8 cellular contexts compared by ENCODE assay signal in the genomic region with DNA sequence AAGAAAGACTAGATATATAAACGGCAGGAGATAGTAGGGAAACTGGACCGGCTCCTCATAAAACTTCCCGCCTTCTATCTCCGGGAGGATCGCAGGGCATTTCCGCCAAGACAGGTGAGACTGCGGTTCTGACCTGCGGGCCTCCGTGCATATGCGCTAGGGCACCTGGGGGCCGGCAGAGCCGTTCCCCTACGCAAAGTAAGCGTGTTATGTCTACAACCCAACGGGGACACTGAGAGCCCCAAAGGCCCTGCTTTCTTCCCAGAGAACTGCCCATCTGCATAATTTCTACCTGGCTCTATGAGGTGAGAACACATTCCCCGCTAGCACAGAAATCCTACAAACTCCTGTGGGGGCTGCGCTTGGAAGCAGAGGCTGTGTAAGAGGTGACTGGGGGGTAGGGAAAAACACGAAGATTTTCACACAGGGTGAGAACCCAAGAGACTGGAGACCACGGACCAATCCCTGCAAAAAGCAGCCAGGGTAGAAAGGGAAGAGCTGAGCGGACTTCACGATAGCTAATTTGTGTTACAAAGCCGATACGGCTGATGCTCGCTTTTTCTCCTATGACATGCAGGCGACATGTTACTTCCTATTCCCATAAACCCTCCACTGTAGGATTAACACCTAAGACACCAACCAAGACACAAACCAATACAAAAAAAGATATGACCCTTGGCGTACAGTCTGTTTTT. TPM values are rescaled to one million over a fixed set of nuclear protein-coding genes. Genes with fewer than 3 reads are reported as not detected.
DNase-seq lines count a peak whose midpoint lies in the region; ATAC-seq and TF ChIP-seq lines count a peak whose summit lies in the region.
"Not testable (repeated sequence)": the region's sequence is repeated elsewhere in the genome, so short reads cannot be mapped to it uniquely, and the experiment has no call there.

No MANE protein-coding gene starts in this region.

- H3K36me3 ChIP-seq in RWPE2 (ENCODE audit: low read depth); tibial nerve: not testable (repeated sequence)

- DNase-seq in GM12865 (ENCODE audit: low read depth) (peak; percentile 94), NAMALWA (ENCODE audit: low spot score) (peak; percentile 100), foreskin keratinocyte (peak; percentile 94 to 100), occipital lobe (lab: John Stamatoyannopoulos, UW) (peak; percentile 50)
- not testable (repeated sequence) for DNase-seq in RWPE2 (ENCODE audit: low spot score); tibial nerve (ENCODE audit: low spot score in 2 of 2)
- peak; percentile 32 for DNase-seq in activated effector memory CD4-positive, alpha-beta T cell treated with Interleukin-2 at 50 U/mL for 16 hours

- 8 to 10% methylated on average over 10 to 26 of the region's 26 CpGs for WGBS in tibial nerve, 2 donors

- TF ChIP-seq EP300 in tibial nerve (IDR thresholded peaks at IDR 0.05) = not testable (repeated sequence)

- ATAC-seq in HG02623 (IDR thresholded peaks at IDR 0.05; ENCODE audit: unreplicated experiment) = peak; percentile 87
- ATAC-seq in RWPE2 (ENCODE audit: low read depth) = peak; percentile 98
- peak; percentile 98 for ATAC-seq in foreskin keratinocyte

- not testable (repeated sequence) for H3K9me3 ChIP-seq in RWPE2 (ENCODE audit: severe bottlenecking); tibial nerve

- not testable (repeated sequence) for H3K4me3 ChIP-seq in GM12865 (ENCODE audit: low read depth, low read length); RWPE2 (ENCODE audit: severe bottlenecking)
- peak overlapping the region in 1 of 4 donors; percentile 25 for H3K4me3 ChIP-seq in tibial nerve

- TF ChIP-seq POLR2A in tibial nerve (IDR thresholded peaks at IDR 0.05) = peak in 1 of 2 donors; percentile 59

- not testable (repeated sequence) for H3K4me1 ChIP-seq in RWPE2 (ENCODE audit: insufficient read depth, poor library complexity, severe bottlenecking); foreskin keratinocyte; tibial nerve

- not testable (repeated sequence) for H3K27ac ChIP-seq in RWPE2 (ENCODE audit: poor library complexity, severe bottlenecking); foreskin keratinocyte
- peak overlapping the region in 3 of 4 donors; percentile 54 to 74 (median 56) for H3K27ac ChIP-seq in tibial nerve

- H3K27me3 ChIP-seq in RWPE2 (ENCODE audit: insufficient read depth, poor library complexity, severe bottlenecking); foreskin keratinocyte; tibial nerve: not testable (repeated sequence)

- TF ChIP-seq CTCF in GM12865 (IDR thresholded peaks at IDR 0.05; ENCODE audit: insufficient read depth, low read depth, low read length, missing control alignments); RWPE2 (IDR thresholded peaks at IDR 0.05; ENCODE audit: poor library complexity, severe bottlenecking); foreskin keratinocyte (conservative IDR thresholded peaks at IDR 0.05); tibial nerve (IDR thresholded peaks at IDR 0.05): not testable (repeated sequence)

RNA-seq across cellular contexts. Expression of a gene that starts 0.5 kb away (rescaled TPM):
- total RNA-seq in foreskin keratinocyte (2,556 and 4,441 TPM in 2 replicates), occipital lobe (under 0.01 TPM), tibial nerve (under 1 TPM; under 0.01 TPM)
- not detected in 2 replicates for polyA plus RNA-seq in foreskin keratinocyte

Comparison
In these comparisons a context has a peak if more than half of its experiments do, and no peak if none do; other contexts are left out.
1. RNA of a gene that starts 0.5 kb away (total RNA-seq): 2,556 to 4,441 TPM in foreskin keratinocyte; under 0.01 TPM in occipital lobe (single experiment) and under 0.01 TPM in tibial nerve; every median in the first group is over 1,000 times any median in the second.
2. Peak in every context shown above with its lines, with median percentiles within 50 percentile points of each other: ATAC-seq.